ENCODE assay signal across 17 cellular contexts in the genomic region with DNA sequence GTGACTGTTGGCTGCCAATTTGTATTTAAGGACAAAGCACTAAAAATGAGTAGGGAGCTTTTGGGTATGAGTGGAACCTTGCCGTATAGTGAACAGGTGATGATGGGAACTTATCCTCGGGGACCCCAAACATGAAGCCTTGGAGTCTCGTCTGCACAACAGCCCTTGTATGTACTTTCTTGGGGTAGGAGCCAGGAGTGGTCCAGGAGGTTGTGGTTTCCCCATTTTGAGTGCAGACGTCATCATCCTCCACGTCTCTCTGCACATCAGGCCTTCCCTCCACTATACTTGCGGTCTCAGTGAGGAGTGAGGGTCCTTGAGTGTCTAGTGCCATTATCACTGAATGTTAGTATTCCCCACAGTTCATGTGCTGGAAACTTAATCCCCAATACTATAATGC.
DNase-seq lines count a peak whose midpoint lies in the region; ATAC-seq and TF ChIP-seq lines count a peak whose summit lies in the region.
"Had no signal": no experiment of that assay in that cellular context is flagged by ENCODE, and none has a peak within 500 bp of the region (broad histone marks: within the 10 kb centered on the region; RNA-seq: fewer than 3 reads in every experiment).

No MANE protein-coding gene starts in this region.

- no peaks in the 10 kb centered on the region for H3K9me3 ChIP-seq in testis

- peak; percentile 29 for DNase-seq in activated CD8-positive, alpha-beta memory T cell treated with anti-CD3 and anti-CD28 coated beads, Interleukin-2, amount 10 ng/mL, durations not matched to agents 7 days and 5 days
- no peak for DNase-seq in activated CD8-positive, alpha-beta memory T cell treated with anti-CD3 and anti-CD28 coated beads, Interleukin-2, amount 50 U/mL, for 48 hours
- DNase-seq in NCI-H128 (lab: John Stamatoyannopoulos, UW; ENCODE audit: unreplicated experiment) (peak; percentile 26), lower leg skin (ENCODE audit: low spot score in 2 of 2) (peak; percentile 8 to 54), testis (peak; percentile 12), AG08396 (ENCODE audit: low spot score) (no peak), NCI-H2227 (lab: John Stamatoyannopoulos, UW; ENCODE audit: unreplicated experiment) (no peak)
- DNase-seq: H9, NCI-H1417 treated with DMSO at 0.1 percent for 48 hours, NCI-H1930, NCI-H2171 treated with DMSO at 0.1 percent for 48 hours, NCI-H446 treated with DMSO at 0.1 percent for 48 hours, NCI-H748 treated with DMSO at 0.1 percent for 48 hours, PC-3, SHP77 treated with DMSO at 0.1 percent for 48 hours had no signal

- intact Hi-C loops in lower leg skin (cut with DNase I; ENCODE audit: low total_unique reads): no loop called here
- intact Hi-C loops in testis (cut with DNase I; ENCODE audit: low total_unique reads): no loop called here

- H3K4me3 ChIP-seq in lower leg skin (ENCODE audit: low read depth, poor library complexity, severe bottlenecking) (no peak overlapping the region), testis (no peak overlapping the region)

- H3K4me1 Mint-ChIP-seq in activated CD8-positive, alpha-beta memory T cell treated with anti-CD3 and anti-CD28 coated beads, Interleukin-2, amount 10 ng/mL, durations not matched to agents 7 days and 5 days: no peaks in the 10 kb centered on the region

- no peak for ATAC-seq in activated CD8-positive, alpha-beta memory T cell treated with anti-CD3 and anti-CD28 coated beads, Interleukin-2, amount 10 ng/mL, durations not matched to agents 7 days and 5 days
- ATAC-seq: PC-3 had no signal

- no peak overlapping the region for H3K4me3 Mint-ChIP-seq in activated CD8-positive, alpha-beta memory T cell treated with anti-CD3 and anti-CD28 coated beads, Interleukin-2, amount 10 ng/mL, durations not matched to agents 7 days and 5 days
- H3K4me3 Mint-ChIP-seq: H9 had no signal

- no peaks in the 10 kb centered on the region for H3K27me3 Mint-ChIP-seq in activated CD8-positive, alpha-beta memory T cell treated with anti-CD3 and anti-CD28 coated beads, Interleukin-2, amount 10 ng/mL, durations not matched to agents 7 days and 5 days

- H3K27ac Mint-ChIP-seq in activated CD8-positive, alpha-beta memory T cell treated with anti-CD3 and anti-CD28 coated beads, Interleukin-2, amount 10 ng/mL, durations not matched to agents 7 days and 5 days: no peak overlapping the region
- H3K27ac Mint-ChIP-seq: H9 had no signal

- TF ChIP-seq POLR2A in lower leg skin (IDR thresholded peaks at IDR 0.05) (no peak), testis (IDR thresholded peaks at IDR 0.05) (no peak)

- no peak overlapping the region for H3K27ac ChIP-seq in testis
- H3K27ac ChIP-seq: HL-60, KMS-11 had no signal

- 88 to 94% methylated on average over 6 of the region's 6 CpGs for WGBS in lower leg skin, 2 donors
- WGBS in testis, 2 donors: 88 to 96% methylated on average over 6 of the region's 6 CpGs

- H3K9me3 Mint-ChIP-seq in activated CD8-positive, alpha-beta memory T cell treated with anti-CD3 and anti-CD28 coated beads, Interleukin-2, amount 10 ng/mL, durations not matched to agents 7 days and 5 days (ENCODE audit: low read depth): peaks cover 2% of the 10 kb centered on the region

- H3K4me1 ChIP-seq in testis: no peaks in the 10 kb centered on the region

- CTCF ChIA-PET in activated CD8-positive, alpha-beta memory T cell treated with anti-CD3 and anti-CD28 coated beads, Interleukin-2, amount 10 ng/mL, durations not matched to agents 7 days and 5 days (lab: Charles Lee): no interaction called here

- H3K27me3 ChIP-seq in testis: no peaks in the 10 kb centered on the region

- H3K36me3 Mint-ChIP-seq in activated CD8-positive, alpha-beta memory T cell treated with anti-CD3 and anti-CD28 coated beads, Interleukin-2, amount 10 ng/mL, durations not matched to agents 7 days and 5 days: no peaks in the 10 kb centered on the region

- no peak for TF ChIP-seq CTCF in lower leg skin (IDR thresholded peaks at IDR 0.05)
- TF ChIP-seq CTCF in testis (IDR thresholded peaks at IDR 0.05): no peak

- H3K36me3 ChIP-seq in testis (ENCODE audit: low read depth, missing control alignments): no peaks in the 10 kb centered on the region

Comparison
In these comparisons a context has a peak if more than half of its experiments do, and no peak if none do; other contexts are left out.
1. DNase-seq: peak in activated CD8-positive, alpha-beta memory T cell treated with anti-CD3 and anti-CD28 coated beads, Interleukin-2, amount 10 ng/mL, durations not matched to agents 7 days and 5 days (single experiment), NCI-H128 (single experiment), lower leg skin (2 of 2) and testis (single experiment); none in activated CD8-positive, alpha-beta memory T cell treated with anti-CD3 and anti-CD28 coated beads, Interleukin-2, amount 50 U/mL, for 48 hours (single experiment), AG08396 (single experiment) and NCI-H2227 (single experiment).